ENCODE assay signal across 8 cellular contexts in the genomic region with DNA sequence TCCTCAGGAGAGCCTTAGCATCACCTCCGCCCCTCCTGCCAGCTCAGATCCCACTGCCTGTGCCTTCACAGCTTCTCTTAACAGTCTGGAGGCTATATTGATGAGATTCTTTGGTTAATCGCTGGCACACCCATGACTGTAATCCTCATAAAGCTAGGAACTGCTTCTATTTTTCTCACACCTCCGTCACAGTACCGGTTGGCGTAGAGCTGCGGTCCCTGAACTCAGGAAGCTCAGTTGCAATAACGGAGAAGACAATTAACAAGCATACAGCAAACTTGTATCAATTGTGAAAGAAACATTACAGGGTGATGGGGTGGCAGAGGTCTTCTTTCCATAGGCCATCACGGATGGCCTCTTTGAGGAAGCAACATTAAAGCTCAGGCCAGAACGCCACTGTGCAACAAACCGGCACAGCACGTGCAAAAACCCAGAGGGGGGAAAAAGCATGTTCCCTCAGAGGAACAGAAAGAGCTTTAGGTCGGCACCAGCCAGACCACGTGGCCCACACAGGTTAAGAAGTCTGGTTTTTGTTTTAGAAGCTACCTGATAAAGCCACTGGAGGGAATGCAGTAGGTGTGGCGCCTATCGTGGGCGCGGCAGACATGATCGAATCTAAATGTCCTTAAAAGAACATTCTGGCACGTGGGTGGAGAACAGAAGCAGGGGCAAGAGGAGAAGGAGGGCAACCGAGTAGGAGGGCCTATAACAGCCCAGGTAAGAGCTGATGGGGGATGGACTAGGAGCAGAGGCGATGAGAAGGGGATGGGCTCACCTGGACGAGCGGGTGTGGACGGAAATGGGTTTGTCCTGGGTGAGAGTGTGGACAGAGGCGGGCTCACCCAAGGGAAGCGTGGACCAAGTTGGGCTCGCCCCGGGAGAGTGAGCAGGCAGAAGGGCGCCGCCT. TPM values are rescaled to one million over a fixed set of nuclear protein-coding genes. Genes with fewer than 3 reads are reported as not detected.
DNase-seq lines count a peak whose midpoint lies in the region; ATAC-seq, FAIRE-seq and TF ChIP-seq lines count a peak whose summit lies in the region.
"Not testable (repeated sequence)": the region's sequence is repeated elsewhere in the genome, so short reads cannot be mapped to it uniquely, and the experiment has no call there.

No MANE protein-coding gene starts in this region.

- H3K9ac ChIP-seq in endocrine pancreas (ENCODE audit: control insufficient read depth, insufficient read depth, low read length) = peak overlapping the region; percentile 93
- H3K9ac ChIP-seq in parathyroid adenoma = not testable (repeated sequence)

- peak overlapping the region; percentile 15 for H3K4me3 ChIP-seq in endocrine pancreas (ENCODE audit: control insufficient read depth, insufficient read depth, low read length)
- H3K4me3 ChIP-seq in parathyroid adenoma (ENCODE audit: low read depth, low read length) = peak overlapping the region; percentile 60

- not testable (repeated sequence) for H3K27ac ChIP-seq in parathyroid adenoma

- intact Hi-C loops in left colon (cut with DNase I, micrococcal nuclease) = not testable (repeated sequence)

- peaks cover 14% of the 10 kb centered on the region for H3K4me1 Mint-ChIP-seq in HFFc6 (ENCODE audit: low read depth)
- not testable (repeated sequence) for H3K4me1 Mint-ChIP-seq in activated T-helper 17 cell treated with anti-CD3 and anti-CD28 coated beads, Interleukin-2, amount 50 U/mL, for 72 hours

- peak overlapping the region; percentile 100 for H3K4me3 Mint-ChIP-seq in HFFc6
- H3K4me3 Mint-ChIP-seq in activated T-helper 17 cell treated with anti-CD3 and anti-CD28 coated beads, Interleukin-2, amount 50 U/mL, for 72 hours = peak overlapping the region; percentile 83

- DNase-seq in GM18507 (ENCODE audit: extremely low spot score, insufficient read length, low read depth); HFFc6; left colon; urothelium cell line (ENCODE audit: low spot score): not testable (repeated sequence)
- DNase-seq in NCI-H748 (lab: John Stamatoyannopoulos, UW; ENCODE audit: unreplicated experiment) = peak; percentile 15

- H3K9me3 Mint-ChIP-seq in HFFc6; activated T-helper 17 cell treated with anti-CD3 and anti-CD28 coated beads, Interleukin-2, amount 50 U/mL, for 72 hours: not testable (repeated sequence)

- not testable (repeated sequence) for H3K27me3 Mint-ChIP-seq in HFFc6 (ENCODE audit: insufficient read depth); activated T-helper 17 cell treated with anti-CD3 and anti-CD28 coated beads, Interleukin-2, amount 50 U/mL, for 72 hours

- ATAC-seq in activated T-helper 17 cell treated with anti-CD3 and anti-CD28 coated beads, Interleukin-2, amount 50 U/mL, for 72 hours (replicated peaks) = peak; percentile 25
- ATAC-seq in left colon = peak; percentile 68

- H3K36me3 ChIP-seq in endocrine pancreas (ENCODE audit: control insufficient read depth, insufficient read depth, low read length); parathyroid adenoma (ENCODE audit: control insufficient read depth, insufficient read depth, low read length): not testable (repeated sequence)

- H3K27ac Mint-ChIP-seq in HFFc6 = peak overlapping the region; percentile 96
- H3K27ac Mint-ChIP-seq in activated T-helper 17 cell treated with anti-CD3 and anti-CD28 coated beads, Interleukin-2, amount 50 U/mL, for 72 hours = peak overlapping the region; percentile 87

- not testable (repeated sequence) for TF ChIP-seq CTCF in HFFc6 (IDR thresholded peaks at IDR 0.05); parathyroid adenoma (IDR thresholded peaks at IDR 0.05)

- peak; percentile 81 for FAIRE-seq in GM18507 (lab: Jason Lieb, UNC)
- peak; percentile 94 for FAIRE-seq in urothelium cell line (lab: Jason Lieb, UNC)

- peaks cover 15% of the 10 kb centered on the region for H3K36me3 Mint-ChIP-seq in HFFc6 (ENCODE audit: low read depth)
- H3K36me3 Mint-ChIP-seq in activated T-helper 17 cell treated with anti-CD3 and anti-CD28 coated beads, Interleukin-2, amount 50 U/mL, for 72 hours (ENCODE audit: low read depth) = peaks cover 38% of the 10 kb centered on the region

- H3K27me3 ChIP-seq in endocrine pancreas (ENCODE audit: control insufficient read depth, insufficient read depth, low read length); parathyroid adenoma (ENCODE audit: control insufficient read depth, insufficient read depth, low read length): not testable (repeated sequence)

- peak overlapping the region; percentile 66 for H2AFZ ChIP-seq in parathyroid adenoma

- peak overlapping the region; percentile 25 for H3K4me2 ChIP-seq in parathyroid adenoma (ENCODE audit: low read length)

- not testable (repeated sequence) for H3K79me2 ChIP-seq in parathyroid adenoma

- H3K4me1 ChIP-seq in endocrine pancreas (ENCODE audit: control insufficient read depth, insufficient read depth, low read length); parathyroid adenoma: not testable (repeated sequence)

- H3K9me3 ChIP-seq in endocrine pancreas (ENCODE audit: control insufficient read depth, low read length); parathyroid adenoma (ENCODE audit: control insufficient read depth, low read length): not testable (repeated sequence)

RNA-seq across cellular contexts. Expression of a gene that starts 0.7 kb away (rescaled TPM):
- 100 to 1,000 TPM in 2 of 6 experiments, 10 to 100 TPM in 4; 88.7 to 107 (median 97.5) TPM for total RNA-seq in HFFc6 (2021; fragmentation: NEBNext Ultra II Directional; extraction: Animal tissue kit (Norgen Biotek cat#: 25700))
- 10 to 100 TPM; 37.6 to 83.4 TPM for total RNA-seq in activated T-helper 17 cell treated with anti-CD3 and anti-CD28 coated beads, Interleukin-2, amount 50 U/mL, for 72 hours
- total RNA-seq in left colon = 10 to 100 TPM; 33.8 to 42.4 TPM

RNA-seq across cellular contexts. Expression of a gene that starts 34.9 kb away (rescaled TPM):
- total RNA-seq in HFFc6 (2021; fragmentation: NEBNext Ultra II Directional; extraction: Animal tissue kit (Norgen Biotek cat#: 25700)) = 1 to 10 TPM; 4.2 to 6.2 (median 4.8) TPM
- total RNA-seq in activated T-helper 17 cell treated with anti-CD3 and anti-CD28 coated beads, Interleukin-2, amount 50 U/mL, for 72 hours = 1 to 10 TPM in 1 of 2 donors, under 1 TPM in 1; 0.48 to 1.2 TPM
- under 1 TPM; 0.73 to 0.92 TPM for total RNA-seq in left colon
